In genomic region chr18:50111398-50111797, GRCh38 we compare ENCODE assay signal across 2 cellular contexts.
TF ChIP-seq lines count a peak whose summit lies in the region.

No MANE protein-coding gene starts in this region.

TF ChIP-seq in HCT116, 20 proteins besides CTCF, POLR2A, EP300 and RAD21 (continued from another document):
- TF ChIP-seq, protein P1, sequence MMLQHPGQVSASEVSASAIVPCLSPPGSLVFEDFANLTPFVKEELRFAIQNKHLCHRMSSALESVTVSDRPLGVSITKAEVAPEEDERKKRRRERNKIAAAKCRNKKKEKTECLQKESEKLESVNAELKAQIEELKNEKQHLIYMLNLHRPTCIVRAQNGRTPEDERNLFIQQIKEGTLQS (IDR thresholded peaks at IDR 0.05), result no peak
- no peak for TF ChIP-seq EZH2 (IDR thresholded peaks at IDR 0.05)
- no peak for TF ChIP-seq FOSL1 (IDR thresholded peaks at IDR 0.05; ENCODE audit: low read depth)

TF ChIP-seq in GM23338, 12 proteins besides CTCF, POLR2A, EP300 and RAD21 (continued from another document):
- TF ChIP-seq, protein P2, sequence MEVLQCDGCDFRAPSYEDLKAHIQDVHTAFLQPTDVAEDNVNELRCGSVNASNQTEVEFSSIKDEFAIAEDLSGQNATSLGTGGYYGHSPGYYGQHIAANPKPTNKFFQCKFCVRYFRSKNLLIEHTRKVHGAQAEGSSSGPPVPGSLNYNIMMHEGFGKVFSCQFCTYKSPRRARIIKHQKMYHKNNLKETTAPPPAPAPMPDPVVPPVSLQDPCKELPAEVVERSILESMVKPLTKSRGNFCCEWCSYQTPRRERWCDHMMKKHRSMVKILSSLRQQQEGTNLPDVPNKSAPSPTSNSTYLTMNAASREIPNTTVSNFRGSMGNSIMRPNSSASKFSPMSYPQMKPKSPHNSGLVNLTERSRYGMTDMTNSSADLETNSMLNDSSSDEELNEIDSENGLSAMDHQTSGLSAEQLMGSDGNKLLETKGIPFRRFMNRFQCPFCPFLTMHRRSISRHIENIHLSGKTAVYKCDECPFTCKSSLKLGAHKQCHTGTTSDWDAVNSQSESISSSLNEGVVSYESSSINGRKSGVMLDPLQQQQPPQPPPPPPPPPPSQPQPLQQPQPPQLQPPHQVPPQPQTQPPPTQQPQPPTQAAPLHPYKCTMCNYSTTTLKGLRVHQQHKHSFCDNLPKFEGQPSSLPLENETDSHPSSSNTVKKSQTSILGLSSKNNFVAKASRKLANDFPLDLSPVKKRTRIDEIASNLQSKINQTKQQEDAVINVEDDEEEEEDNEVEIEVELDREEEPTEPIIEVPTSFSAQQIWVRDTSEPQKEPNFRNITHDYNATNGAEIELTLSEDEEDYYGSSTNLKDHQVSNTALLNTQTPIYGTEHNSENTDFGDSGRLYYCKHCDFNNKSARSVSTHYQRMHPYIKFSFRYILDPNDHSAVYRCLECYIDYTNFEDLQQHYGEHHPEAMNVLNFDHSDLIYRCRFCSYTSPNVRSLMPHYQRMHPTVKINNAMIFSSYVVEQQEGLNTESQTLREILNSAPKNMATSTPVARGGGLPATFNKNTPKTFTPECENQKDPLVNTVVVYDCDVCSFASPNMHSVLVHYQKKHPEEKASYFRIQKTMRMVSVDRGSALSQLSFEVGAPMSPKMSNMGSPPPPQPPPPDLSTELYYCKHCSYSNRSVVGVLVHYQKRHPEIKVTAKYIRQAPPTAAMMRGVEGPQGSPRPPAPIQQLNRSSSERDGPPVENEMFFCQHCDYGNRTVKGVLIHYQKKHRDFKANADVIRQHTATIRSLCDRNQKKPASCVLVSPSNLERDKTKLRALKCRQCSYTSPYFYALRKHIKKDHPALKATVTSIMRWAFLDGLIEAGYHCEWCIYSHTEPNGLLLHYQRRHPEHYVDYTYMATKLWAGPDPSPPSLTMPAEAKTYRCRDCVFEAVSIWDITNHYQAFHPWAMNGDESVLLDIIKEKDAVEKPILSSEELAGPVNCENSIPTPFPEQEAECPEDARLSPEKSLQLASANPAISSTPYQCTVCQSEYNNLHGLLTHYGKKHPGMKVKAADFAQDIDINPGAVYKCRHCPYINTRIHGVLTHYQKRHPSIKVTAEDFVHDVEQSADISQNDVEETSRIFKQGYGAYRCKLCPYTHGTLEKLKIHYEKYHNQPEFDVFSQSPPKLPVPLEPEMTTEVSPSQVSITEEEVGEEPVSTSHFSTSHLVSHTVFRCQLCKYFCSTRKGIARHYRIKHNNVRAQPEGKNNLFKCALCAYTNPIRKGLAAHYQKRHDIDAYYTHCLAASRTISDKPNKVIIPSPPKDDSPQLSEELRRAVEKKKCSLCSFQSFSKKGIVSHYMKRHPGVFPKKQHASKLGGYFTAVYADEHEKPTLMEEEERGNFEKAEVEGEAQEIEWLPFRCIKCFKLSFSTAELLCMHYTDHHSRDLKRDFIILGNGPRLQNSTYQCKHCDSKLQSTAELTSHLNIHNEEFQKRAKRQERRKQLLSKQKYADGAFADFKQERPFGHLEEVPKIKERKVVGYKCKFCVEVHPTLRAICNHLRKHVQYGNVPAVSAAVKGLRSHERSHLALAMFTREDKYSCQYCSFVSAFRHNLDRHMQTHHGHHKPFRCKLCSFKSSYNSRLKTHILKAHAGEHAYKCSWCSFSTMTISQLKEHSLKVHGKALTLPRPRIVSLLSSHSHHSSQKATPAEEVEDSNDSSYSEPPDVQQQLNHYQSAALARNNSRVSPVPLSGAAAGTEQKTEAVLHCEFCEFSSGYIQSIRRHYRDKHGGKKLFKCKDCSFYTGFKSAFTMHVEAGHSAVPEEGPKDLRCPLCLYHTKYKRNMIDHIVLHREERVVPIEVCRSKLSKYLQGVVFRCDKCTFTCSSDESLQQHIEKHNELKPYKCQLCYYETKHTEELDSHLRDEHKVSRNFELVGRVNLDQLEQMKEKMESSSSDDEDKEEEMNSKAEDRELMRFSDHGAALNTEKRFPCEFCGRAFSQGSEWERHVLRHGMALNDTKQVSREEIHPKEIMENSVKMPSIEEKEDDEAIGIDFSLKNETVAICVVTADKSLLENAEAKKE (CRISPR knock-in tag; IDR thresholded peaks at IDR 0.05), result no peak
- TF ChIP-seq ZNF331 (CRISPR knock-in tag; IDR thresholded peaks at IDR 0.05; ENCODE audit: low read depth), result no peak
